In the genomic region with DNA sequence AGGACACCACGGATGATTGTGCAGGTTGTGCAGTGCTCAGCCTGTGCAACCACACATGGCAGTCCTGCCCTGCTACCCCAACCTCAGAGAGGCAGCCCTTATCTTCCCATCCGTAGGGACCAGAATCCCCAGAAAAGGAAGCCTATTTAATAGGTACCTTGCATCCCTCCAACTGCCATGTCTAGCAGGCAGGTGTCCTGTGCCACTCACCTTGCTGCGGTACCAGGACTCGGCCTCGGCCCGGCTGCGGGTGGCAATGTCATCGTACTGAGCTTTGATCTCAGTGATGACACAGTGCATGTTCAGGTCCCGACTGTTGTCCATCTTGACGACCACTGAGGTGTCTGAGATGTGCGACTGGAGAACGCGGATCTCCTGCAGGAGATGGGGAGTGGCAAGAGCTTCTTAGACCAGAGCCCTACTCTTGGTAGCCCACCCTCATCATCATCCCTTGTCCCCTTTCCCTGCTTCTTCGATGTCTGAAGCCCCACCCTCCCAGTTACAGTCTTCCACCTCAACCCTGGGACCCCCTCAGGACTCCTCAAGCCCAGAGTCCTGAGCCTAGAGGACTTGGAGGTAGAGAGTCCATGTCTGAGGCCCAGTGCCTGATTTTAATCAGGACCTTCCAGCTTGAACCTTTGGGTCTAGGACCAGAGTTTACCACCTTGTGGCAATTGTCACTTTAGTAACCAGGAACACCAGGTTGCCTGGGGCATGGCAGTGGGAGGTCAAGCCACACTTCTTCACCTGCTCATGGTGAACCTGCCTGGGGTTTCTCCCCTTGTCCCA, we compare ENCODE assay signal across 24 cellular contexts. TPM values are rescaled to one million over a fixed set of nuclear protein-coding genes. Genes with fewer than 3 reads are reported as not detected.
DNase-seq lines count a peak whose midpoint lies in the region; ATAC-seq, FAIRE-seq and TF ChIP-seq lines count a peak whose summit lies in the region.
"Had no signal": no experiment of that assay in that cellular context is flagged by ENCODE, and none has a peak within 500 bp of the region (broad histone marks: within the 10 kb centered on the region; RNA-seq: fewer than 3 reads in every experiment).

No MANE protein-coding gene starts in this region.

- peak overlapping the region; percentile 36 for H3K27ac Mint-ChIP-seq in T-helper 2 cell treated with Interferon-gamma antibody and Interleukin-4, amounts not matched to agents 5 μg/mL and 100 μg/mL, for 36 hours
- peak overlapping the region; percentile 96 for H3K27ac Mint-ChIP-seq in Calu3 (ENCODE audit: unreplicated experiment)
- H3K27ac Mint-ChIP-seq: B cell, IgD-negative memory B cell had no signal

- DNase-seq in T-helper 2 cell treated with Interferon-gamma antibody and Interleukin-4, amounts not matched to agents 5 μg/mL and 100 μg/mL, for 36 hours (ENCODE audit: low spot score) = no peak
- DNase-seq in T-helper 2 cell (no peak), Calu3 (peak; percentile 41), bronchial epithelial cell (ENCODE audit: low read depth) (no peak), posterior vena cava (ENCODE audit: low spot score) (peak; percentile 68), OCI-M2 (lab: John Stamatoyannopoulos, UW; ENCODE audit: unreplicated experiment) (no peak), MV-4-11 (lab: John Stamatoyannopoulos, UW) (no peak)
- DNase-seq: 8988T, COR-L47, DMS153, GF-D8, GOT3, Karpas-422, MG63, NCI-H1092, NCI-H1436 treated with DMSO at 0.1 percent for 48 hours, NCI-H2029, NCI-H446, RPMI8226 had no signal

- H3K4me1 Mint-ChIP-seq in T-helper 2 cell treated with Interferon-gamma antibody and Interleukin-4, amounts not matched to agents 5 μg/mL and 100 μg/mL, for 36 hours (ENCODE audit: low read depth) = peaks cover 25% of the 10 kb centered on the region
- peaks cover 25% of the 10 kb centered on the region for H3K4me1 Mint-ChIP-seq in Calu3 (ENCODE audit: low read depth, unreplicated experiment)

- no peak overlapping the region for H3K4me3 ChIP-seq in bronchial epithelial cell (ENCODE audit: low read depth, low read length)
- H3K4me3 ChIP-seq: MG63 had no signal

- H3K27me3 Mint-ChIP-seq in T-helper 2 cell treated with Interferon-gamma antibody and Interleukin-4, amounts not matched to agents 5 μg/mL and 100 μg/mL, for 36 hours (ENCODE audit: low read depth) = peaks cover 45% of the 10 kb centered on the region
- peaks cover 12% of the 10 kb centered on the region for H3K27me3 Mint-ChIP-seq in Calu3 (ENCODE audit: unreplicated experiment)

- intact Hi-C loops in Calu3 (cut with micrococcal nuclease; ENCODE audit: unreplicated experiment) = no loop called here
- intact Hi-C loops in posterior vena cava (cut with DNase I) = no loop called here

- H3K27me3 ChIP-seq in bronchial epithelial cell (ENCODE audit: control insufficient read depth, insufficient read depth, low read length) = peaks cover 2% of the 10 kb centered on the region
- H3K27me3 ChIP-seq: MG63 had no signal

- H3K36me3 Mint-ChIP-seq in T-helper 2 cell treated with Interferon-gamma antibody and Interleukin-4, amounts not matched to agents 5 μg/mL and 100 μg/mL, for 36 hours (ENCODE audit: low read depth) = peaks cover 15% of the 10 kb centered on the region
- H3K36me3 Mint-ChIP-seq in Calu3 (ENCODE audit: insufficient read depth, unreplicated experiment) = peaks cover 98% of the 10 kb centered on the region
- H3K36me3 Mint-ChIP-seq: IgD-negative memory B cell had no signal

- TF ChIP-seq CTCF in Calu3 (IDR thresholded peaks at IDR 0.05; ENCODE audit: unreplicated experiment) (no peak), bronchial epithelial cell (IDR thresholded peaks at IDR 0.05; ENCODE audit: insufficient read depth, low read length, severe bottlenecking) (no peak)

- BruUV-seq in Calu3 (replicated peaks; lab: Mats Ljungman, UMichigan) = no TSS peak

- FAIRE-seq in bronchial epithelial cell (lab: Jason Lieb, UNC) = peak; percentile 50
- FAIRE-seq: GM19239 had no signal

- no peaks in the 10 kb centered on the region for H3K36me3 ChIP-seq in bronchial epithelial cell (ENCODE audit: control insufficient read depth, insufficient read depth, low read length)

- ATAC-seq in HG03108 (IDR thresholded peaks at IDR 0.05; ENCODE audit: unreplicated experiment) = no peak

- CTCF ChIA-PET in Calu3 (lab: Charles Lee) = interaction anchor here (1.0 to 1.4 kb wide), 2 partner anchors 26 to 74 kb away, joined by 3 to 4 read pairs; no protein-coding TSS in a partner anchor

- H3K4me3 Mint-ChIP-seq in T-helper 2 cell treated with Interferon-gamma antibody and Interleukin-4, amounts not matched to agents 5 μg/mL and 100 μg/mL, for 36 hours = no peak overlapping the region
- H3K4me3 Mint-ChIP-seq in Calu3 (ENCODE audit: low read depth, unreplicated experiment) = peak overlapping the region; percentile 34
- H3K4me3 Mint-ChIP-seq: B cell, IgD-negative memory B cell had no signal

- H3K9me3 Mint-ChIP-seq in T-helper 2 cell treated with Interferon-gamma antibody and Interleukin-4, amounts not matched to agents 5 μg/mL and 100 μg/mL, for 36 hours = peaks cover 8% of the 10 kb centered on the region
- H3K9me3 Mint-ChIP-seq in Calu3 (ENCODE audit: low read depth, unreplicated experiment) = no peaks in the 10 kb centered on the region
- H3K9me3 Mint-ChIP-seq: IgD-negative memory B cell had no signal

RNA-seq across cellular contexts. Expression of a gene that starts 20.5 kb away (rescaled TPM):
- 2,370 and 2,828 TPM in 2 replicates for total RNA-seq in Calu3 (2022)
- 532 and 895 TPM in 2 replicates for total RNA-seq in bronchial epithelial cell
- 1 to 10 TPM; 4.1 to 6.8 TPM for total RNA-seq in posterior vena cava
- total RNA-seq: B cell, OCI-LY7 had no signal

RNA-seq across cellular contexts. Expression of a gene that starts 20.9 kb away (rescaled TPM):
- total RNA-seq in Calu3 (2022) = 2.6 and 3.6 TPM in 2 replicates
- 0.26 TPM in 2 replicates for total RNA-seq in bronchial epithelial cell
- total RNA-seq in posterior vena cava = not detected
- total RNA-seq: B cell, OCI-LY7 had no signal

RNA-seq across cellular contexts. Expression of a gene that starts 37.7 kb away (rescaled TPM):
- 0.28 and 0.61 TPM in 2 replicates for total RNA-seq in Calu3 (2022)
- 0.13 and 0.26 TPM in 2 replicates for total RNA-seq in bronchial epithelial cell
- total RNA-seq in posterior vena cava = not detected
- total RNA-seq: B cell, OCI-LY7 had no signal

Comparison
In these comparisons a context has a peak if more than half of its experiments do, and no peak if none do; other contexts are left out.
1. DNase-seq: peak in Calu3 (single experiment) and posterior vena cava (single experiment); none in T-helper 2 cell treated with Interferon-gamma antibody and Interleukin-4, amounts not matched to agents 5 μg/mL and 100 μg/mL, for 36 hours (single experiment), T-helper 2 cell (0 of 5), bronchial epithelial cell (single experiment), OCI-M2 (single experiment) and MV-4-11 (single experiment).
2. RNA of a gene that starts 20.5 kb away (total RNA-seq): 2,370 to 2,828 TPM in Calu3 and 532 to 895 TPM in bronchial epithelial cell; 4.1 to 6.8 TPM in posterior vena cava; every median in the first group is over 10 times any median in the second.